21 cellular contexts compared by ENCODE assay signal in genomic region chr14:105888784-105889665, GRCh38.
A peak's percentile ranks its signal among the peaks of the same experiment; 100 is the strongest.
DNase-seq lines count a peak whose midpoint lies in the region; ATAC-seq and TF ChIP-seq lines count a peak whose summit lies in the region.
"Had no signal": no experiment of that assay in that cellular context is flagged by ENCODE, and none has a peak within 500 bp of the region (broad histone marks: within the 10 kb centered on the region; RNA-seq: fewer than 3 reads in every experiment).

No MANE protein-coding gene starts in this region.

- ATAC-seq in upper lobe of left lung (ENCODE audit: low FRiP score in 2 of 2): peak in 1 of 2 donors; percentile 4
- ATAC-seq: CD8-positive, alpha-beta T cell; PC-3; stimulated activated effector memory CD8-positive, alpha-beta T cell treated with anti-CD3 and anti-CD28 coated beads, Interleukin-12 subunit alpha, Interleukin-12 subunit beta, amount 100 ng/mL, for 72 hours had no signal

- TF ChIP-seq POLR2A in Peyer's patch (IDR thresholded peaks at IDR 0.05) (no peak), upper lobe of left lung (IDR thresholded peaks at IDR 0.05) (no peak)

- no peak overlapping the region for H3K4me3 Mint-ChIP-seq in nephron progenitor cell
- H3K4me3 Mint-ChIP-seq: CD8-positive, alpha-beta T cell; immature natural killer cell; nephron; stimulated activated effector memory CD8-positive, alpha-beta T cell treated with anti-CD3 and anti-CD28 coated beads, Interleukin-12 subunit alpha, Interleukin-12 subunit beta, amount 100 ng/mL, for 72 hours had no signal

- H3K27ac Mint-ChIP-seq in nephron progenitor cell: no peak overlapping the region
- H3K27ac Mint-ChIP-seq: CD8-positive, alpha-beta T cell; immature natural killer cell; nephron; stimulated activated effector memory CD8-positive, alpha-beta T cell treated with anti-CD3 and anti-CD28 coated beads, Interleukin-12 subunit alpha, Interleukin-12 subunit beta, amount 100 ng/mL, for 72 hours had no signal

- peaks cover 76% of the 10 kb centered on the region for H3K9me3 Mint-ChIP-seq in nephron progenitor cell
- H3K9me3 Mint-ChIP-seq: immature natural killer cell; stimulated activated effector memory CD8-positive, alpha-beta T cell treated with anti-CD3 and anti-CD28 coated beads, Interleukin-12 subunit alpha, Interleukin-12 subunit beta, amount 100 ng/mL, for 72 hours had no signal

- no peak for TF ChIP-seq EP300 in upper lobe of left lung (IDR thresholded peaks at IDR 0.05)

- no peak for TF ChIP-seq CTCF in Peyer's patch (IDR thresholded peaks at IDR 0.05)
- no peak for TF ChIP-seq CTCF in upper lobe of left lung (IDR thresholded peaks at IDR 0.05)
- no peak for TF ChIP-seq CTCF in nephron progenitor cell (IDR thresholded peaks at IDR 0.05)

- WGBS in upper lobe of left lung, 2 donors: 69 to 74% methylated on average over 10 to 11 of the region's 20 CpGs

- no peak overlapping the region for H3K4me3 ChIP-seq in Peyer's patch
- H3K4me3 ChIP-seq in upper lobe of left lung: no peak overlapping the region
- H3K4me3 ChIP-seq: MG63, tibial nerve had no signal

- H3K36me3 ChIP-seq in Peyer's patch: no peaks in the 10 kb centered on the region
- no peaks in the 10 kb centered on the region for H3K36me3 ChIP-seq in upper lobe of left lung
- H3K36me3 ChIP-seq: MG63, tibial nerve had no signal

- DNase-seq in activated naive CD4-positive, alpha-beta T cell treated with anti-CD3 and anti-CD28 coated beads, Interleukin-2, amount 50 U/mL, for 16 hours: peak; percentile 4
- no peak for DNase-seq in activated naive CD4-positive, alpha-beta T cell (lab: John Stamatoyannopoulos, UW)
- DNase-seq in Peyer's patch (peak in 2 of 3 donors; percentile 15 to 31), mesenteric fat pad (ENCODE audit: low spot score) (peak; percentile 64), upper lobe of left lung (peak; percentile 12 to 25), DMS79 (lab: John Stamatoyannopoulos, UW) (no peak), caudate nucleus (lab: John Stamatoyannopoulos, UW) (no peak), nephron progenitor cell (no peak)
- DNase-seq: activated CD4-positive, alpha-beta T cell treated with anti-CD3 and anti-CD28 coated beads for 1 hour; amniotic stem cell; H7; immature natural killer cell; MG63; NCI-H82; PC-3; T1000 had no signal

- H3K27me3 ChIP-seq in Peyer's patch (no peaks in the 10 kb centered on the region), upper lobe of left lung (no peaks in the 10 kb centered on the region)
- H3K27me3 ChIP-seq: MG63, tibial nerve had no signal

- no peaks in the 10 kb centered on the region for H3K4me1 Mint-ChIP-seq in nephron progenitor cell
- H3K4me1 Mint-ChIP-seq: immature natural killer cell, nephron had no signal

- H3K36me3 Mint-ChIP-seq in nephron progenitor cell (ENCODE audit: low read depth): no peaks in the 10 kb centered on the region
- H3K36me3 Mint-ChIP-seq: CD8-positive, alpha-beta T cell; immature natural killer cell; stimulated activated effector memory CD8-positive, alpha-beta T cell treated with anti-CD3 and anti-CD28 coated beads, Interleukin-12 subunit alpha, Interleukin-12 subunit beta, amount 100 ng/mL, for 72 hours had no signal

- H3K4me1 ChIP-seq in Peyer's patch (no peaks in the 10 kb centered on the region), upper lobe of left lung (no peaks in the 10 kb centered on the region)
- H3K4me1 ChIP-seq: tibial nerve had no signal

- H3K27ac ChIP-seq in Peyer's patch (no peak overlapping the region), upper lobe of left lung (no peak overlapping the region), caudate nucleus (ENCODE audit: low read depth, low read length) (no peak overlapping the region)
- H3K27ac ChIP-seq: tibial nerve had no signal

- H3K9me3 ChIP-seq in Peyer's patch (no peaks in the 10 kb centered on the region), upper lobe of left lung (no peaks in the 10 kb centered on the region)
- H3K9me3 ChIP-seq: MG63, SK-N-SH had no signal

- peaks cover 2% of the 10 kb centered on the region for H3K27me3 Mint-ChIP-seq in nephron progenitor cell (ENCODE audit: low read depth, poor library complexity)

Comparison
In these comparisons a context has a peak if more than half of its experiments do, and no peak if none do; other contexts are left out.
1. DNase-seq: peak in activated naive CD4-positive, alpha-beta T cell treated with anti-CD3 and anti-CD28 coated beads, Interleukin-2, amount 50 U/mL, for 16 hours (single experiment), Peyer's patch (2 of 3), mesenteric fat pad (single experiment) and upper lobe of left lung (2 of 2); none in activated naive CD4-positive, alpha-beta T cell (0 of 4), DMS79 (single experiment), caudate nucleus (0 of 61) and nephron progenitor cell (single experiment).